ENCODE assay signal across 30 cellular contexts in the genomic region with DNA sequence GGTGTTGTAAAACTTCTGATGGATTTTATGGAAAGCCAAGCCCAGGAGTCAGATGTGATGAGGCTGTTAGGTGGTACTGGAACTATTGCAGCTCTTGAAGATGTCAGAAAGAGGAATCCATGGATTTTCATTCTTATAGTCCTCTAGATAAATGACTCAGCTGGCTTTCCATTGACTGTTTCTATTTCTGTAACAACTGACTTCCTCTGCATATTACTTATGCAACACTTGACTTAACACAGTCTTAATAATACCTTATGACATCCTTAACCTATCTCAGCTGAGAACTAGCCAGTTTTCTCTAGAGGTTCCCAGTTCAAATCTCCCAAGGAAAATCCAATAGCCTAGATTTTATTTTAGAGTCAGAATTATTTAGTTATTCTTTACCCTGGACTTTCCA.
A peak's percentile ranks its signal among the peaks of the same experiment; 100 is the strongest.
DNase-seq lines count a peak whose midpoint lies in the region; ATAC-seq and TF ChIP-seq lines count a peak whose summit lies in the region.
"Had no signal": no experiment of that assay in that cellular context is flagged by ENCODE, and none has a peak within 500 bp of the region (broad histone marks: within the 10 kb centered on the region; RNA-seq: fewer than 3 reads in every experiment).

No MANE protein-coding gene starts in this region.

- H3K9ac ChIP-seq in PC-3 (ENCODE audit: low read length), result no peak overlapping the region

- H3K4me2 ChIP-seq in PC-3 (ENCODE audit: low read length), result no peak overlapping the region
- H3K4me2 ChIP-seq: GM23338, smooth muscle cell had no signal

- no peaks in the 10 kb centered on the region for H3K27me3 ChIP-seq in PC-3 (ENCODE audit: low read length)
- H3K27me3 ChIP-seq: breast epithelium, pancreas, right atrium auricular region, tibial nerve had no signal

- no peak overlapping the region for H3K4me3 Mint-ChIP-seq in stimulated activated naive B cell treated with anti-CD40 and anti-IgM and Interleukin-4, amounts not matched to agents 10 μg/mL and 1 μg/mL and 100 μg/mL, for 72 hours
- no peak overlapping the region for H3K4me3 Mint-ChIP-seq in activated T-cell treated with anti-CD3 and anti-CD28 coated beads, Interleukin-2, amount 50 U/mL, for 72 hours
- H3K4me3 Mint-ChIP-seq: activated B cell treated with CpG ODN at 0.5 μM for 24 hours; activated CD8-positive, alpha-beta memory T cell treated with anti-CD3 and anti-CD28 coated beads, Interleukin-2, amount 10 ng/mL, durations not matched to agents 7 days and 5 days; activated naive CD4-positive, alpha-beta T cell treated with anti-CD3 and anti-CD28 coated beads, Interleukin-2, amount 10 ng/mL, durations not matched to agents 7 days and 5 days; CD8-positive, alpha-beta memory T cell; endodermal cell; GM23338; nephron had no signal

- ATAC-seq in PC-3, result no peak
- no peak for ATAC-seq in stimulated activated naive B cell treated with anti-CD40 and anti-IgM and Interleukin-4, amounts not matched to agents 10 μg/mL and 1 μg/mL and 100 μg/mL, for 72 hours (replicated peaks)
- no peak for ATAC-seq in activated T-cell treated with anti-CD3 and anti-CD28 coated beads, Interleukin-2, amount 50 U/mL, for 72 hours (replicated peaks in 1 of 2)
- ATAC-seq: activated CD8-positive, alpha-beta memory T cell treated with anti-CD3 and anti-CD28 coated beads, Interleukin-2, amount 10 ng/mL, durations not matched to agents 7 days and 5 days; GM23338; Panc1; pancreas had no signal

- no TSS peak for BruUV-seq in PC-3 (replicated peaks; lab: Mats Ljungman, UMichigan)

- no peaks in the 10 kb centered on the region for H3K36me3 ChIP-seq in PC-3 (ENCODE audit: low read depth, low read length)
- H3K36me3 ChIP-seq: breast epithelium, pancreas, right atrium auricular region, tibial nerve had no signal

- H2AFZ ChIP-seq in PC-3 (ENCODE audit: low read length), result no peak overlapping the region
- H2AFZ ChIP-seq: GM23338 had no signal

- DNase-seq in SKM-1 treated with dmso at 0.1 percent for 144 hours (lab: John Stamatoyannopoulos, UW; ENCODE audit: unreplicated experiment) (peak; percentile 33), SKM-1 (lab: John Stamatoyannopoulos, UW; ENCODE audit: unreplicated experiment) (no peak), PC-3 (peak; percentile 5), fibroblast of pulmonary artery (ENCODE audit: low read depth) (peak; percentile 71), head of caudate nucleus (no peak), LoVo (ENCODE audit: low spot score) (no peak)
- no peak for DNase-seq in stimulated activated naive B cell treated with anti-CD40 and anti-IgM and Interleukin-4, amounts not matched to agents 10 μg/mL and 1 μg/mL and 100 μg/mL, for 72 hours
- DNase-seq in activated T-cell treated with anti-CD3 and anti-CD28 coated beads, Interleukin-2, amount 50 U/mL, for 72 hours, result no peak
- DNase-seq: 8988T; activated B cell treated with CpG ODN at 0.5 μM for 24 hours; activated CD4-positive, alpha-beta T cell treated with anti-CD3 and anti-CD28 coated beads, Interleukin-2, amount 50 U/mL, for 1 hour; activated CD8-positive, alpha-beta memory T cell treated with anti-CD3 and anti-CD28 coated beads, Interleukin-2, amount 10 ng/mL, durations not matched to agents 7 days and 5 days; activated naive CD4-positive, alpha-beta T cell treated with anti-CD3 and anti-CD28 coated beads, Interleukin-2, amount 10 ng/mL, durations not matched to agents 7 days and 5 days; amygdala; CD8-positive, alpha-beta memory T cell; DMS 273 treated with DMSO at 0.1 percent for 48 hours; endodermal cell; NCI-H1417 treated with DMSO at 0.1 percent for 48 hours; NCI-H2081 treated with DMSO at 0.1 percent for 48 hours; pancreas; SIG-M5; stimulated activated CD4-positive, alpha-beta T cell treated with anti-CD3 and anti-CD28 coated beads, Interleukin-1b, Interleukin-23, amount 100 ng/mL, for 48 hours had no signal

- H3K27ac ChIP-seq in PC-3 (ENCODE audit: low read length), result no peak overlapping the region
- H3K27ac ChIP-seq: breast epithelium, HL-60, pancreas, right atrium auricular region, tibial nerve had no signal

- peak overlapping the region; percentile 20 for H3K27ac Mint-ChIP-seq in stimulated activated naive B cell treated with anti-CD40 and anti-IgM and Interleukin-4, amounts not matched to agents 10 μg/mL and 1 μg/mL and 100 μg/mL, for 72 hours
- H3K27ac Mint-ChIP-seq in activated T-cell treated with anti-CD3 and anti-CD28 coated beads, Interleukin-2, amount 50 U/mL, for 72 hours, result no peak overlapping the region
- H3K27ac Mint-ChIP-seq: activated B cell treated with CpG ODN at 0.5 μM for 24 hours; activated CD8-positive, alpha-beta memory T cell treated with anti-CD3 and anti-CD28 coated beads, Interleukin-2, amount 10 ng/mL, durations not matched to agents 7 days and 5 days; activated naive CD4-positive, alpha-beta T cell treated with anti-CD3 and anti-CD28 coated beads, Interleukin-2, amount 10 ng/mL, durations not matched to agents 7 days and 5 days; CD8-positive, alpha-beta memory T cell; endodermal cell; GM23338; nephron had no signal

- H3K79me2 ChIP-seq in PC-3 (ENCODE audit: low read length), result no peaks in the 10 kb centered on the region

- H4K20me1 ChIP-seq in PC-3 (ENCODE audit: low read length), result no peaks in the 10 kb centered on the region

- CTCF ChIA-PET in PC-3 (lab: Charles Lee), result no interaction called here

- peaks cover 0 to 7% of the 10 kb centered on the region in 2 donors for H3K4me1 Mint-ChIP-seq in stimulated activated naive B cell treated with anti-CD40 and anti-IgM and Interleukin-4, amounts not matched to agents 10 μg/mL and 1 μg/mL and 100 μg/mL, for 72 hours
- no peaks in the 10 kb centered on the region for H3K4me1 Mint-ChIP-seq in activated T-cell treated with anti-CD3 and anti-CD28 coated beads, Interleukin-2, amount 50 U/mL, for 72 hours (ENCODE audit: low read depth)
- H3K4me1 Mint-ChIP-seq: activated CD8-positive, alpha-beta memory T cell treated with anti-CD3 and anti-CD28 coated beads, Interleukin-2, amount 10 ng/mL, durations not matched to agents 7 days and 5 days; activated naive CD4-positive, alpha-beta T cell treated with anti-CD3 and anti-CD28 coated beads, Interleukin-2, amount 10 ng/mL, durations not matched to agents 7 days and 5 days; CD8-positive, alpha-beta memory T cell; nephron had no signal

- POLR2A ChIA-PET in PC-3 (lab: Charles Lee; ENCODE audit: unreplicated experiment), result no interaction called here

- TF ChIP-seq CTCF in PC-3 (conservative IDR thresholded peaks at IDR 0.05; ENCODE audit: low read depth, low read length), result no peak
- TF ChIP-seq CTCF in fibroblast of pulmonary artery (IDR thresholded peaks at IDR 0.05; ENCODE audit: low read length, missing control alignments), result no peak

- no peaks in the 10 kb centered on the region for H3K27me3 Mint-ChIP-seq in stimulated activated naive B cell treated with anti-CD40 and anti-IgM and Interleukin-4, amounts not matched to agents 10 μg/mL and 1 μg/mL and 100 μg/mL, for 72 hours
- no peaks in the 10 kb centered on the region for H3K27me3 Mint-ChIP-seq in activated T-cell treated with anti-CD3 and anti-CD28 coated beads, Interleukin-2, amount 50 U/mL, for 72 hours (ENCODE audit: low read depth)
- H3K27me3 Mint-ChIP-seq: activated B cell treated with CpG ODN at 0.5 μM for 24 hours; activated CD8-positive, alpha-beta memory T cell treated with anti-CD3 and anti-CD28 coated beads, Interleukin-2, amount 10 ng/mL, durations not matched to agents 7 days and 5 days; activated naive CD4-positive, alpha-beta T cell treated with anti-CD3 and anti-CD28 coated beads, Interleukin-2, amount 10 ng/mL, durations not matched to agents 7 days and 5 days; CD8-positive, alpha-beta memory T cell had no signal

- intact Hi-C loops in PC-3 (cut with micrococcal nuclease) (no loop called here), head of caudate nucleus (cut with DNase I) (no loop called here)

- H3K4me3 ChIP-seq in PC-3 (ENCODE audit: low read length) (no peak overlapping the region), fibroblast of pulmonary artery (replicated peaks; ENCODE audit: low read depth, low read length) (no peak overlapping the region)
- H3K4me3 ChIP-seq: breast epithelium, GM23338, pancreas, right atrium auricular region, smooth muscle cell, tibial nerve had no signal

- no peaks in the 10 kb centered on the region for H3K36me3 Mint-ChIP-seq in stimulated activated naive B cell treated with anti-CD40 and anti-IgM and Interleukin-4, amounts not matched to agents 10 μg/mL and 1 μg/mL and 100 μg/mL, for 72 hours
- no peaks in the 10 kb centered on the region for H3K36me3 Mint-ChIP-seq in activated T-cell treated with anti-CD3 and anti-CD28 coated beads, Interleukin-2, amount 50 U/mL, for 72 hours (ENCODE audit: insufficient read depth in 2 of 2)
- H3K36me3 Mint-ChIP-seq: activated CD8-positive, alpha-beta memory T cell treated with anti-CD3 and anti-CD28 coated beads, Interleukin-2, amount 10 ng/mL, durations not matched to agents 7 days and 5 days; activated naive CD4-positive, alpha-beta T cell treated with anti-CD3 and anti-CD28 coated beads, Interleukin-2, amount 10 ng/mL, durations not matched to agents 7 days and 5 days; CD8-positive, alpha-beta memory T cell had no signal

- H3K9me3 Mint-ChIP-seq in stimulated activated naive B cell treated with anti-CD40 and anti-IgM and Interleukin-4, amounts not matched to agents 10 μg/mL and 1 μg/mL and 100 μg/mL, for 72 hours, result no peaks in the 10 kb centered on the region
- H3K9me3 Mint-ChIP-seq in activated T-cell treated with anti-CD3 and anti-CD28 coated beads, Interleukin-2, amount 50 U/mL, for 72 hours, result peaks cover 0 to 5% of the 10 kb centered on the region in 2 donors
- H3K9me3 Mint-ChIP-seq: activated B cell treated with CpG ODN at 0.5 μM for 24 hours; activated naive CD4-positive, alpha-beta T cell treated with anti-CD3 and anti-CD28 coated beads, Interleukin-2, amount 10 ng/mL, durations not matched to agents 7 days and 5 days; endodermal cell; nephron had no signal

- H3K9me3 ChIP-seq in PC-3 (ENCODE audit: low read length), result no peaks in the 10 kb centered on the region
- H3K9me3 ChIP-seq: breast epithelium, pancreas, right atrium auricular region, tibial nerve had no signal

- no peaks in the 10 kb centered on the region for H3K4me1 ChIP-seq in PC-3 (ENCODE audit: insufficient read depth, low read length)
- H3K4me1 ChIP-seq: breast epithelium, pancreas, right atrium auricular region, tibial nerve had no signal

- H3F3A ChIP-seq in PC-3 (ENCODE audit: low read length, unreplicated experiment), result no peaks in the 10 kb centered on the region

- H3K9me2 ChIP-seq in PC-3 (replicated peaks; ENCODE audit: low read length), result no peaks in the 10 kb centered on the region

Comparison
In these comparisons a context has a peak if more than half of its experiments do, and no peak if none do; other contexts are left out.
1. DNase-seq: peak in SKM-1 treated with dmso at 0.1 percent for 144 hours (single experiment), PC-3 (single experiment) and fibroblast of pulmonary artery (single experiment); none in SKM-1 (single experiment), stimulated activated naive B cell treated with anti-CD40 and anti-IgM and Interleukin-4, amounts not matched to agents 10 μg/mL and 1 μg/mL and 100 μg/mL, for 72 hours (single experiment), head of caudate nucleus (0 of 42), activated T-cell treated with anti-CD3 and anti-CD28 coated beads, Interleukin-2, amount 50 U/mL, for 72 hours (0 of 2) and LoVo (single experiment).